Comparison of ENCODE assay signal across 10 cellular contexts in the genomic region with DNA sequence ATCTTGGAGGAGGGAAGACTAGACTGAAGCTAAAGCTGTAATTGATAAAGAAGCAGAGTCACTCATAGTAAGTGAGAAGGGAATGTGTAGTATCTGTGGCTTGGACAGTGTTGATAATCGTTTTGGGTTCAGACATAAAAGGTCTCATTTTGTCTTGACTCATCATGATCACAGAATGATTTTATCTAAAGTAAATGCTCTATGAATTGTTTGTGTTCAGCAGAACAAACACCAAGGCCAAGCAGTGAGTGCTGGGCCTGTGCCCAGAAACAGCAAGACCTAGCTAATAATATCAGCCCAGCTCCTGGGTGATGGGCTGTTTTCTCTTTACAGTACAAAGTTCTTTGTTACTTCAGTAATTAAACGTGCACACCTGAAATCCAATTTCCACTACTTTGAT. TPM values are rescaled to one million over a fixed set of nuclear protein-coding genes. Genes with fewer than 3 reads are reported as not detected.
DNase-seq lines count a peak whose midpoint lies in the region; ATAC-seq, FAIRE-seq and TF ChIP-seq lines count a peak whose summit lies in the region.
"Had no signal": no experiment of that assay in that cellular context is flagged by ENCODE, and none has a peak within 500 bp of the region (broad histone marks: within the 10 kb centered on the region; RNA-seq: fewer than 3 reads in every experiment).

No MANE protein-coding gene starts in this region.

- ATAC-seq in SK-N-SH treated with all-trans-retinoic acid at 6 μM for 48 hours, result peak; percentile 95

- H3K27ac Mint-ChIP-seq in nephron progenitor cell, result no peak overlapping the region

- H3K4me3 Mint-ChIP-seq in nephron progenitor cell, result no peak overlapping the region

- peak overlapping the region; percentile 59 to 87 for H3K27ac ChIP-seq in right atrium auricular region
- H3K27ac ChIP-seq in thyroid gland, result peak overlapping the region in 1 of 3 donors; percentile 25
- H3K27ac ChIP-seq: esophagus squamous epithelium had no signal

- intact Hi-C loops in thyroid gland (cut with DNase I), result no loop called here

- H3K4me1 ChIP-seq in right atrium auricular region (peaks cover 0 to 76% of the 10 kb centered on the region in 2 donors), thyroid gland (peaks cover 0 to 9% of the 10 kb centered on the region in 2 donors)

- DNase-seq in DMS 273 (lab: John Stamatoyannopoulos, UW; ENCODE audit: unreplicated experiment) (peak; percentile 12), DMS 273 treated with DMSO at 0.1 percent for 48 hours (lab: John Stamatoyannopoulos, UW) (no peak), right atrium auricular region (ENCODE audit: low spot score) (no peak), thyroid gland (peak; percentile 62 to 78), GM12892 (ENCODE audit: insufficient read length) (no peak), HEK293T (ENCODE audit: extremely low spot score) (no peak), nephron progenitor cell (no peak)
- DNase-seq: 8988T, esophagus squamous epithelium had no signal

- H3K4me3 ChIP-seq in right atrium auricular region (no peak overlapping the region), thyroid gland (replicated peaks in 1 of 3) (no peak overlapping the region)
- H3K4me3 ChIP-seq: esophagus squamous epithelium had no signal

- peaks cover 7% of the 10 kb centered on the region for H3K36me3 ChIP-seq in right atrium auricular region
- no peaks in the 10 kb centered on the region for H3K36me3 ChIP-seq in thyroid gland
- H3K36me3 ChIP-seq: esophagus squamous epithelium had no signal

- FAIRE-seq in GM12892 (lab: Jason Lieb, UNC), result no peak

- no peaks in the 10 kb centered on the region for H3K27me3 Mint-ChIP-seq in nephron progenitor cell (ENCODE audit: low read depth, poor library complexity)

- TF ChIP-seq CTCF in right atrium auricular region (IDR thresholded peaks at IDR 0.05) (no peak), thyroid gland (IDR thresholded peaks at IDR 0.05) (no peak), nephron progenitor cell (IDR thresholded peaks at IDR 0.05) (no peak)

- peaks cover 12% of the 10 kb centered on the region for H3K4me1 Mint-ChIP-seq in nephron progenitor cell

- H3K9me3 Mint-ChIP-seq in nephron progenitor cell, result no peaks in the 10 kb centered on the region

- H3K27me3 ChIP-seq in right atrium auricular region, result no peaks in the 10 kb centered on the region
- no peaks in the 10 kb centered on the region for H3K27me3 ChIP-seq in thyroid gland
- H3K27me3 ChIP-seq: esophagus squamous epithelium had no signal

- H3K9me3 ChIP-seq in right atrium auricular region (no peaks in the 10 kb centered on the region), thyroid gland (no peaks in the 10 kb centered on the region)
- H3K9me3 ChIP-seq: esophagus squamous epithelium had no signal

- POLR2A ChIA-PET in HEK293T (lab: Yijun Ruan, JAX), result no interaction called here

- no peak for TF ChIP-seq POLR2A in thyroid gland (IDR thresholded peaks at IDR 0.05)
- TF ChIP-seq POLR2A in GM12892 (IDR thresholded peaks at IDR 0.05; ENCODE audit: low read depth, low read length), result no peak

- H3K36me3 Mint-ChIP-seq in nephron progenitor cell (ENCODE audit: low read depth), result no peaks in the 10 kb centered on the region

- CTCF ChIA-PET in HEK293T (lab: Yijun Ruan, JAX), result interaction anchor here (0.5 kb wide), 1 partner anchor 156 kb away, joined by 3 read pairs; no protein-coding TSS in a partner anchor

- WGBS in thyroid gland, 2 donors, result 6 to 14% methylated on average over 2 of the region's 2 CpGs

TF ChIP-seq in SK-N-SH treated with all-trans-retinoic acid at 6 μM for 48 hours, 23 proteins besides CTCF, POLR2A, EP300 and RAD21:
- TF ChIP-seq ISL1 (CRISPR knock-in tag; IDR thresholded peaks at IDR 0.05) (peak; percentile 59), GLIS3 (CRISPR knock-in tag; IDR thresholded peaks at IDR 0.05) (no peak)

TF ChIP-seq in HEK293T, 16 proteins besides CTCF, POLR2A, EP300 and RAD21:
- TF ChIP-seq TARDBP (IDR thresholded peaks at IDR 0.05) (no peak), SP1 (IDR thresholded peaks at IDR 0.05) (no peak), HDGF (IDR thresholded peaks at IDR 0.05; ENCODE audit: borderline replicate concordance) (no peak), NFRKB (IDR thresholded peaks at IDR 0.05) (no peak), L3MBTL2 (conservative IDR thresholded peaks at IDR 0.05) (no peak), LEF1 (IDR thresholded peaks at IDR 0.05; ENCODE audit: borderline replicate concordance) (no peak), CTBP1 (IDR thresholded peaks at IDR 0.05; ENCODE audit: borderline replicate concordance) (no peak), FOXA1 (IDR thresholded peaks at IDR 0.05) (no peak), BHLHE40 (IDR thresholded peaks at IDR 0.05; ENCODE audit: borderline replicate concordance) (no peak), ARNT (IDR thresholded peaks at IDR 0.05) (no peak), SUZ12 (IDR thresholded peaks at IDR 0.05) (no peak), FOXM1 (IDR thresholded peaks at IDR 0.05; ENCODE audit: borderline replicate concordance) (no peak), FOXK2 (IDR thresholded peaks at IDR 0.05) (no peak), ELF4 (IDR thresholded peaks at IDR 0.05) (no peak)
- TF ChIP-seq, protein P1, sequence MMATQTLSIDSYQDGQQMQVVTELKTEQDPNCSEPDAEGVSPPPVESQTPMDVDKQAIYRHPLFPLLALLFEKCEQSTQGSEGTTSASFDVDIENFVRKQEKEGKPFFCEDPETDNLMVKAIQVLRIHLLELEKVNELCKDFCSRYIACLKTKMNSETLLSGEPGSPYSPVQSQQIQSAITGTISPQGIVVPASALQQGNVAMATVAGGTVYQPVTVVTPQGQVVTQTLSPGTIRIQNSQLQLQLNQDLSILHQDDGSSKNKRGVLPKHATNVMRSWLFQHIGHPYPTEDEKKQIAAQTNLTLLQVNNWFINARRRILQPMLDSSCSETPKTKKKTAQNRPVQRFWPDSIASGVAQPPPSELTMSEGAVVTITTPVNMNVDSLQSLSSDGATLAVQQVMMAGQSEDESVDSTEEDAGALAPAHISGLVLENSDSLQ (IDR thresholded peaks at IDR 0.05), result no peak
TF ChIP-seq in HEK293T: peak in this region for 0.

RNA-seq across cellular contexts. Expression of a gene that starts 26.7 kb away (rescaled TPM):
- total RNA-seq in right atrium auricular region (1,000 to 10,000 TPM in 1 of 2 donors, 100 to 1,000 TPM in 1; 421 to 1,029 TPM), thyroid gland (100 to 1,000 TPM; 137 to 244 (median 155) TPM)
- polyA plus RNA-seq in GM12892 (2012; ENCODE audit: missing spikeins), result not detected

Comparison
In these comparisons a context has a peak if more than half of its experiments do, and no peak if none do; other contexts are left out.
1. DNase-seq: peak in DMS 273 (single experiment) and thyroid gland (2 of 2); none in DMS 273 treated with DMSO at 0.1 percent for 48 hours (single experiment), right atrium auricular region (single experiment), GM12892 (single experiment), HEK293T (single experiment) and nephron progenitor cell (single experiment).